8 cellular contexts compared by ENCODE assay signal in the genomic region with DNA sequence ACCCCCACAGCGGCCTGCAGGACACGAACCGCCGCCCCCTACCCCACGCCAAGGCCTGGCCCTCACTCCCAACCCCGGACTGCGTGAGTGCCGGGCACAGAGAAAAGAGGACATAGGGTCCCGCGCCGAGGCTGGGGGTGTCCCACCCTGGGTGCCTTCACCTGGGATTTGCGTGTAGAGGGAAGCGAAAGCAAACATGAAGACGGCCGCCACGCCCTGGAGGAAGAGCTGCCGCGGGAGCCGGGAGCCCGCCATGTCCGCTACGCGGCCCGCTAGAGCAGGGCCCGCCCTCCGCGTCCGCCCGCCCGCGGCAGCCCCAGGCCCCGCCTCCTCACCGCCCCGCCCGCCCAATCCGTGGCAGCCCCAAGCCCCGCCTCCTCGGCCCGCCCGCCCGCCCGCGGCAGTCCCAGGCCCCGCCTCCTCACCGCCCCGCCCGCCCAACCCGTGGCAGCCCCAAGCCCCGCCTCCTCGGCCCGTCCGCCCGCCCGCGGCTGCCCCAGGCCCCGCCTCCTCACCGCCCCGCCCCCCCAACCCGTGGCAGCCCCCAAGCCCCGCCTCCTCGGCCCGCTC. TPM values are rescaled to one million over a fixed set of nuclear protein-coding genes. Genes with fewer than 3 reads are reported as not detected.
A peak's percentile ranks its signal among the peaks of the same experiment; 100 is the strongest.
DNase-seq lines count a peak whose midpoint lies in the region; ATAC-seq and TF ChIP-seq lines count a peak whose summit lies in the region.

Gene LMF2, minus strand, starts transcription at position 282 of the 570 bp plus-strand sequence. Its CDS starts 27 bp downstream, at position 255.

- intact Hi-C loops in left ventricle myocardium superior (cut with micrococcal nuclease) = no loop called here
- intact Hi-C loops in uterus (cut with DNase I; ENCODE audit: low total_unique reads) = loop anchor here (10.0 kb wide), 1 partner anchor 233 kb away; the partner anchor contains the start of gene MAPK11

- no peaks in the 10 kb centered on the region for H3K9me2 ChIP-seq in SU-DHL-6 (replicated peaks; ENCODE audit: insufficient read depth, low read length)

- peak within 1 kb of the TSS; percentile 76 for H2AFZ ChIP-seq in SU-DHL-6 (ENCODE audit: low read depth, low read length, severe bottlenecking)

- DNase-seq in AG10803 (ENCODE audit: low read depth) = no peak
- peak; percentile 80 for DNase-seq in activated naive CD8-positive, alpha-beta T cell treated with anti-CD3 and anti-CD28 coated beads, Interleukin-2, amount 50 U/mL, for 16 hours (ENCODE audit: low read depth, low spot score)
- peak; percentile 95 for DNase-seq in left ventricle myocardium superior
- DNase-seq in renal cortical epithelial cell (ENCODE audit: low read depth) = no peak
- DNase-seq in uterus = peak; percentile 89 to 94

- H4K20me1 ChIP-seq in SU-DHL-6 (ENCODE audit: low read depth, low read length) = no peaks in the 10 kb centered on the region

- H3K36me3 ChIP-seq in SU-DHL-6 (ENCODE audit: low read length) (peaks cover 4% of the 10 kb centered on the region; the same call in 1 of the 2 replicates), uterus (no peaks in the 10 kb centered on the region)

- H3K4me1 ChIP-seq in uterus = peaks cover 3 to 13% of the 10 kb centered on the region in 2 donors

- H3K4me2 ChIP-seq in SU-DHL-6 (ENCODE audit: low read depth, low read length, poor library complexity, severe bottlenecking) = peak within 1 kb of the TSS; percentile 96

- H3K27ac ChIP-seq in SU-DHL-6 (ENCODE audit: low read depth, low read length) (peak within 1 kb of the TSS; percentile 86), uterus (peak within 1 kb of the TSS; percentile 90 to 94)

- H3K9ac ChIP-seq in SU-DHL-6 (ENCODE audit: low read length) = peak within 1 kb of the TSS; percentile 93

- peaks cover 9% of the 10 kb centered on the region for H3F3A ChIP-seq in SU-DHL-6 (ENCODE audit: insufficient read depth)

- peak in 1 of 2 donors; percentile 64 for TF ChIP-seq POLR2A in uterus (IDR thresholded peaks at IDR 0.05)

- no peaks in the 10 kb centered on the region for H3K27me3 ChIP-seq in SU-DHL-6 (ENCODE audit: low read length)
- H3K27me3 ChIP-seq in uterus = no peaks in the 10 kb centered on the region

- ATAC-seq in GM19372 (IDR thresholded peaks at IDR 0.05; ENCODE audit: low read depth, unreplicated experiment) (peak; percentile 57), HG03521 (IDR thresholded peaks at IDR 0.05; ENCODE audit: unreplicated experiment) (peak; percentile 57), left ventricle myocardium superior (peak; percentile 85)

- H3K4me3 ChIP-seq in AG10803 (ENCODE audit: low read length) (peak within 1 kb of the TSS; percentile 97), SU-DHL-6 (ENCODE audit: insufficient read depth, low read length, poor library complexity, severe bottlenecking) (peak within 1 kb of the TSS; percentile 86), uterus (peak within 1 kb of the TSS; percentile 98 to 99)

- H3K9me3 ChIP-seq in SU-DHL-6 (ENCODE audit: insufficient read depth, low read length) (no peaks in the 10 kb centered on the region), uterus (no peaks in the 10 kb centered on the region)

- peaks cover 45% of the 10 kb centered on the region for H3K79me2 ChIP-seq in SU-DHL-6 (ENCODE audit: insufficient read depth, low read length)

- no peak for TF ChIP-seq CTCF in AG10803 (conservative IDR thresholded peaks at IDR 0.05; ENCODE audit: low read length)
- TF ChIP-seq CTCF in SU-DHL-6 (IDR thresholded peaks at IDR 0.05; ENCODE audit: insufficient read depth, low read length, poor library complexity, severe bottlenecking) = no peak
- peak in 1 of 4 experiments; percentile 12 for TF ChIP-seq CTCF in uterus (IDR thresholded peaks at IDR 0.05)

RNA-seq across cellular contexts. Expression of gene LMF2, which starts in this region (rescaled TPM):
- 27.6 TPM for total RNA-seq in left ventricle myocardium superior
- total RNA-seq in renal cortical epithelial cell = 26.6 and 48.4 TPM in 2 replicates
- total RNA-seq in uterus = 10 to 100 TPM; 19.7 to 61.3 (median 32.0) TPM

Comparison
In these comparisons a context has a peak if more than half of its experiments do, and no peak if none do; other contexts are left out.
1. DNase-seq: peak in activated naive CD8-positive, alpha-beta T cell treated with anti-CD3 and anti-CD28 coated beads, Interleukin-2, amount 50 U/mL, for 16 hours (single experiment), left ventricle myocardium superior (single experiment) and uterus (2 of 2); none in AG10803 (single experiment) and renal cortical epithelial cell (single experiment).
2. Peak in every context shown above with its lines, with median percentiles within 50 percentile points of each other: H3K4me3 ChIP-seq and ATAC-seq.